In the genomic region with DNA sequence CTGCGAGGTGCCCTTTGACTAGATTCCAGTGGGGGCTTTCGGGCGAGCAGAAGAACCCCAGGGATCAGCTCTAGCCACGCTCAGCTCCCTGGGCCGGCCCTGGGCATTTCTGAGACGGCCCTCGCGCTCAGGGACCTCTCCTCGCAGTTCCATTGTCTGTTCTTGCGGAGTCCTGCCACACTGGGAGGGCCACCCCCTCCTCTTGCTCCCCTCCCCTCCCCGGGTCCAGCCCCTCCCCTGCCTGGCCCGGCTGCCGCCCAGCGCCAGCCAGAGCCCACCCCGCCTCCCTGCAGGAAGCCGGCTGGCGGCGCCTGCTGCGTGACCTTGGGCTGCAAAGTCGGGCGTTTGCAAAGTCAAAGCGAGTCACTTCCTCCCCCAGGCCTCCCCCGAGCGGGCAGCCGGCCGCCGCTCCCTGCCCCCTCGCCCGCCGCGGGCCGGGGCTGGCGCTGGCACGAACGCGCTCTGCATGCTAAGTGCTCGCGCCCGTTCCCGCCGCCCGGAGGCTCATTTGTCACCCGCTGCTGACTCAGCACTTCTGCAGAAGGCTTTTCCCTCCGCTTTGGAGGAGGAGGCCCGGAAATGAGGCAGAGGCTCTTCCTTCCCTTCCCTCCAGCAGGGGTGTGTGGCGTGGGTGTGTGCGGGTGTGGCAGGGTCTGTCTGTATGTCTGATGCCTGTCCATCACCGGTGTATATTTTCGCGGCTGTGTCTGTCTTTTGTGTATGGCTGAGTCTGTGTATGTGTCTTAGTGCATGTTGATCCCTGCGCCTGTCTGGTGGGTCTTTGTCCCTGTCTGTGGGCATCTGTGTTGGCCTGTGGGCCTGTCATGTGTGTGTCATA, we compare ENCODE assay signal across 8 cellular contexts.
A peak's percentile ranks its signal among the peaks of the same experiment; 100 is the strongest.
DNase-seq lines count a peak whose midpoint lies in the region; ATAC-seq, FAIRE-seq and TF ChIP-seq lines count a peak whose summit lies in the region.

No MANE protein-coding gene starts in this region.

- peak overlapping the region; percentile 44 for H3K4me3 ChIP-seq in WERI-Rb-1 (ENCODE audit: low read depth, low read length)
- peak overlapping the region; percentile 44 to 55 for H3K4me3 ChIP-seq in small intestine (ENCODE audit: low read depth in 1 of 2, low read length in 2 of 2)

- H3K9me3 ChIP-seq in WERI-Rb-1 (ENCODE audit: severe bottlenecking) = no peaks in the 10 kb centered on the region
- H3K9me3 ChIP-seq in small intestine (ENCODE audit: control insufficient read depth, low read depth) = no peaks in the 10 kb centered on the region

- H3K27me3 ChIP-seq in WERI-Rb-1 (ENCODE audit: insufficient read depth, low read depth, severe bottlenecking) (no peaks in the 10 kb centered on the region), small intestine (ENCODE audit: control insufficient read depth in 2 of 2, insufficient read depth in 2 of 2, low read length in 2 of 2) (no peaks in the 10 kb centered on the region)

- in situ Hi-C loops in T47D (cut with HindIII; ENCODE audit: low pct_unique_long_range_greater_than_20kb, low sequenced_read_pairs) = no loop called here

- WGBS in small intestine, 3 donors = 2 to 4% (median 2%) methylated on average over 36 to 51 of the region's 51 CpGs

- ATAC-seq in HG03064 (IDR thresholded peaks at IDR 0.05; ENCODE audit: low read depth, unreplicated experiment) (peak; percentile 32), GM21526 (IDR thresholded peaks at IDR 0.05; ENCODE audit: low FRiP score, unreplicated experiment) (no peak)

- H3K27ac ChIP-seq in WERI-Rb-1 = peak overlapping the region; percentile 93
- H3K27ac ChIP-seq in small intestine (ENCODE audit: low read depth in 1 of 2, low read length in 1 of 2) = peak overlapping the region; percentile 34 to 91

- TF ChIP-seq POLR2A in GM15510 (IDR thresholded peaks at IDR 0.05; ENCODE audit: borderline replicate concordance, extremely low read depth, insufficient read length) = peak; percentile 41

- H3K36me3 ChIP-seq in WERI-Rb-1 = no peaks in the 10 kb centered on the region
- no peaks in the 10 kb centered on the region for H3K36me3 ChIP-seq in small intestine (ENCODE audit: control insufficient read depth in 2 of 2, insufficient read depth in 2 of 2, low read length in 2 of 2)

- no peak for TF ChIP-seq CTCF in WERI-Rb-1 (IDR thresholded peaks at IDR 0.05; ENCODE audit: low read depth, low read length)

- DNase-seq in NCI-H2196 treated with DMSO at 0.1 percent for 48 hours (lab: John Stamatoyannopoulos, UW; ENCODE audit: unreplicated experiment) = peak; percentile 99
- peak; percentile 94 for DNase-seq in WERI-Rb-1
- peak; percentile 56 to 97 for DNase-seq in T47D (ENCODE audit: low read depth in 1 of 2, low spot score in 1 of 2)
- peak; percentile 77 for DNase-seq in iPS-NIHi7 (ENCODE audit: extremely low spot score)
- DNase-seq in small intestine = peak; percentile 93

- H3K4me1 ChIP-seq in small intestine (ENCODE audit: control insufficient read depth in 2 of 2, insufficient read depth in 1 of 2, low read depth in 1 of 2, low read length in 1 of 2) = peaks cover 0 to 6% of the 10 kb centered on the region in 2 donors

- FAIRE-seq in small intestine (lab: Jason Lieb, UNC) = no peak
